ENCODE assay signal across 1 cellular context in genomic region chr11:70440206-70440605, GRCh38.
TF ChIP-seq lines count a peak whose summit lies in the region.

No MANE protein-coding gene starts in this region.

TF ChIP-seq in GM23338, 12 proteins besides CTCF, POLR2A, EP300 and RAD21 (continued from another document):
- TF ChIP-seq REST (IDR thresholded peaks at IDR 0.05; ENCODE audit: unreplicated experiment) (no peak), POLR2AphosphoS5 (IDR thresholded peaks at IDR 0.05; ENCODE audit: low read depth) (no peak), JUNB (IDR thresholded peaks at IDR 0.05; ENCODE audit: unreplicated experiment) (no peak), NANOG (IDR thresholded peaks at IDR 0.05; ENCODE audit: borderline replicate concordance) (no peak), EZH2phosphoT487 (IDR thresholded peaks at IDR 0.05; ENCODE audit: unreplicated experiment) (no peak), EZH2 (IDR thresholded peaks at IDR 0.05; ENCODE audit: low read depth, unreplicated experiment) (no peak), ETS1 (IDR thresholded peaks at IDR 0.05) (no peak)
